1 cellular context compared by ENCODE assay signal in genomic region chr5:157476699-157477408, GRCh38.
TF ChIP-seq lines count a peak whose summit lies in the region.

No MANE protein-coding gene starts in this region.

TF ChIP-seq in HepG2, 621 proteins besides CTCF, POLR2A, EP300 and RAD21 (continued from another document and continues in another):
- no peak for TF ChIP-seq ZNF276 (CRISPR knock-in tag; IDR thresholded peaks at IDR 0.05; ENCODE audit: low read depth)
- TF ChIP-seq, protein P1, sequence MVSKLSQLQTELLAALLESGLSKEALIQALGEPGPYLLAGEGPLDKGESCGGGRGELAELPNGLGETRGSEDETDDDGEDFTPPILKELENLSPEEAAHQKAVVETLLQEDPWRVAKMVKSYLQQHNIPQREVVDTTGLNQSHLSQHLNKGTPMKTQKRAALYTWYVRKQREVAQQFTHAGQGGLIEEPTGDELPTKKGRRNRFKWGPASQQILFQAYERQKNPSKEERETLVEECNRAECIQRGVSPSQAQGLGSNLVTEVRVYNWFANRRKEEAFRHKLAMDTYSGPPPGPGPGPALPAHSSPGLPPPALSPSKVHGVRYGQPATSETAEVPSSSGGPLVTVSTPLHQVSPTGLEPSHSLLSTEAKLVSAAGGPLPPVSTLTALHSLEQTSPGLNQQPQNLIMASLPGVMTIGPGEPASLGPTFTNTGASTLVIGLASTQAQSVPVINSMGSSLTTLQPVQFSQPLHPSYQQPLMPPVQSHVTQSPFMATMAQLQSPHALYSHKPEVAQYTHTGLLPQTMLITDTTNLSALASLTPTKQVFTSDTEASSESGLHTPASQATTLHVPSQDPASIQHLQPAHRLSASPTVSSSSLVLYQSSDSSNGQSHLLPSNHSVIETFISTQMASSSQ (IDR thresholded peaks at IDR 0.05; ENCODE audit: low read depth): no peak
- TF ChIP-seq, protein P1 (CRISPR knock-in tag; IDR thresholded peaks at IDR 0.05; ENCODE audit: borderline replicate concordance): no peak
- TF ChIP-seq RXRB (CRISPR knock-in tag; IDR thresholded peaks at IDR 0.05; ENCODE audit: borderline replicate concordance): peak; percentile 18; the same call in 1 of the 2 replicates
- TF ChIP-seq PCBP1 (IDR thresholded peaks at IDR 0.05; ENCODE audit: borderline replicate concordance, low read depth, low read length): no peak
- peak; percentile 50; the same call in 1 of the 2 replicates for TF ChIP-seq CC2D1A (CRISPR knock-in tag; IDR thresholded peaks at IDR 0.05)
- TF ChIP-seq ATAD3A (CRISPR knock-in tag; IDR thresholded peaks at IDR 0.05): no peak
- no peak for TF ChIP-seq ZNF18 (CRISPR knock-in tag; IDR thresholded peaks at IDR 0.05; ENCODE audit: insufficient replicate concordance)
- TF ChIP-seq ZNF296 (CRISPR knock-in tag; conservative IDR thresholded peaks at IDR 0.05): no peak
- TF ChIP-seq FLYWCH1 (CRISPR knock-in tag; IDR thresholded peaks at IDR 0.05): no peak
- TF ChIP-seq, protein P2, sequence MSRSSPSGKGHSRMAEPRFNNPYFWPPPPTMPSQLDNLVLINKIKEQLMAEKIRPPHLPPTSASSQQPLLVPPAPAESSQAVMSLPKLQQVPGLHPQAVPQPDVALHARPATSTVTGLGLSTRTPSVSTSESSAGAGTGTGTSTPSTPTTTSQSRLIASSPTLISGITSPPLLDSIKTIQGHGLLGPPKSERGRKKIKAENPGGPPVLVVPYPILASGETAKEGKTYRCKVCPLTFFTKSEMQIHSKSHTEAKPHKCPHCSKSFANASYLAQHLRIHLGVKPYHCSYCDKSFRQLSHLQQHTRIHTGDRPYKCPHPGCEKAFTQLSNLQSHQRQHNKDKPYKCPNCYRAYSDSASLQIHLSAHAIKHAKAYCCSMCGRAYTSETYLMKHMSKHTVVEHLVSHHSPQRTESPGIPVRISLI (CRISPR knock-in tag; IDR thresholded peaks at IDR 0.05; ENCODE audit: borderline replicate concordance): 0 out of 2 replicates have a peak, but pooled peaks have one; percentile 16
- no peak for TF ChIP-seq ELF4 (CRISPR knock-in tag; IDR thresholded peaks at IDR 0.05; ENCODE audit: borderline replicate concordance)
- TF ChIP-seq MLX (CRISPR knock-in tag; IDR thresholded peaks at IDR 0.05): no peak
- TF ChIP-seq AHR (CRISPR knock-in tag; IDR thresholded peaks at IDR 0.05): no peak
- no peak for TF ChIP-seq RARG (CRISPR knock-in tag; IDR thresholded peaks at IDR 0.05; ENCODE audit: low read depth)
- TF ChIP-seq MEIS2 (CRISPR knock-in tag; IDR thresholded peaks at IDR 0.05): no peak
- no peak for TF ChIP-seq TBX2 (CRISPR knock-in tag; IDR thresholded peaks at IDR 0.05; ENCODE audit: borderline replicate concordance)
- TF ChIP-seq CREB1 (IDR thresholded peaks at IDR 0.05): peak; percentile 52; the same call in 1 of the 2 replicates
- TF ChIP-seq CREB1 (CRISPR knock-in tag; IDR thresholded peaks at IDR 0.05): no peak
- no peak for TF ChIP-seq CHD4 (IDR thresholded peaks at IDR 0.05; ENCODE audit: borderline replicate concordance, low read length)
- TF ChIP-seq ZFX (CRISPR knock-in tag; IDR thresholded peaks at IDR 0.05; ENCODE audit: low read depth): peak; percentile 21; the same call in 1 of the 2 replicates
- TF ChIP-seq ZNF318 (CRISPR knock-in tag; IDR thresholded peaks at IDR 0.05): no peak
- TF ChIP-seq KLF13 (CRISPR knock-in tag; IDR thresholded peaks at IDR 0.05): no peak
- TF ChIP-seq ZNF7 (CRISPR knock-in tag; IDR thresholded peaks at IDR 0.05): no peak
- TF ChIP-seq, protein P3, sequence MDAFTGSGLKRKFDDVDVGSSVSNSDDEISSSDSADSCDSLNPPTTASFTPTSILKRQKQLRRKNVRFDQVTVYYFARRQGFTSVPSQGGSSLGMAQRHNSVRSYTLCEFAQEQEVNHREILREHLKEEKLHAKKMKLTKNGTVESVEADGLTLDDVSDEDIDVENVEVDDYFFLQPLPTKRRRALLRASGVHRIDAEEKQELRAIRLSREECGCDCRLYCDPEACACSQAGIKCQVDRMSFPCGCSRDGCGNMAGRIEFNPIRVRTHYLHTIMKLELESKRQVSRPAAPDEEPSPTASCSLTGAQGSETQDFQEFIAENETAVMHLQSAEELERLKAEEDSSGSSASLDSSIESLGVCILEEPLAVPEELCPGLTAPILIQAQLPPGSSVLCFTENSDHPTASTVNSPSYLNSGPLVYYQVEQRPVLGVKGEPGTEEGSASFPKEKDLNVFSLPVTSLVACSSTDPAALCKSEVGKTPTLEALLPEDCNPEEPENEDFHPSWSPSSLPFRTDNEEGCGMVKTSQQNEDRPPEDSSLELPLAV (CRISPR knock-in tag; conservative IDR thresholded peaks at IDR 0.05; ENCODE audit: low read depth): no peak
- TF ChIP-seq NFKBIZ (CRISPR knock-in tag; IDR thresholded peaks at IDR 0.05): no peak
- no peak for TF ChIP-seq NCOA1 (CRISPR knock-in tag; IDR thresholded peaks at IDR 0.05)
- no peak for TF ChIP-seq ZSCAN25 (CRISPR knock-in tag; IDR thresholded peaks at IDR 0.05)
- TF ChIP-seq ZBED4 (CRISPR knock-in tag; IDR thresholded peaks at IDR 0.05; ENCODE audit: borderline replicate concordance): no peak
- TF ChIP-seq, protein P4, sequence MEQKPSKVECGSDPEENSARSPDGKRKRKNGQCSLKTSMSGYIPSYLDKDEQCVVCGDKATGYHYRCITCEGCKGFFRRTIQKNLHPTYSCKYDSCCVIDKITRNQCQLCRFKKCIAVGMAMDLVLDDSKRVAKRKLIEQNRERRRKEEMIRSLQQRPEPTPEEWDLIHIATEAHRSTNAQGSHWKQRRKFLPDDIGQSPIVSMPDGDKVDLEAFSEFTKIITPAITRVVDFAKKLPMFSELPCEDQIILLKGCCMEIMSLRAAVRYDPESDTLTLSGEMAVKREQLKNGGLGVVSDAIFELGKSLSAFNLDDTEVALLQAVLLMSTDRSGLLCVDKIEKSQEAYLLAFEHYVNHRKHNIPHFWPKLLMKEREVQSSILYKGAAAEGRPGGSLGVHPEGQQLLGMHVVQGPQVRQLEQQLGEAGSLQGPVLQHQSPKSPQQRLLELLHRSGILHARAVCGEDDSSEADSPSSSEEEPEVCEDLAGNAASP (CRISPR knock-in tag; IDR thresholded peaks at IDR 0.05; ENCODE audit: borderline replicate concordance): no peak
- TF ChIP-seq ZNF317 (CRISPR knock-in tag; IDR thresholded peaks at IDR 0.05): no peak
